1 cellular context compared by ENCODE assay signal in the genomic region with DNA sequence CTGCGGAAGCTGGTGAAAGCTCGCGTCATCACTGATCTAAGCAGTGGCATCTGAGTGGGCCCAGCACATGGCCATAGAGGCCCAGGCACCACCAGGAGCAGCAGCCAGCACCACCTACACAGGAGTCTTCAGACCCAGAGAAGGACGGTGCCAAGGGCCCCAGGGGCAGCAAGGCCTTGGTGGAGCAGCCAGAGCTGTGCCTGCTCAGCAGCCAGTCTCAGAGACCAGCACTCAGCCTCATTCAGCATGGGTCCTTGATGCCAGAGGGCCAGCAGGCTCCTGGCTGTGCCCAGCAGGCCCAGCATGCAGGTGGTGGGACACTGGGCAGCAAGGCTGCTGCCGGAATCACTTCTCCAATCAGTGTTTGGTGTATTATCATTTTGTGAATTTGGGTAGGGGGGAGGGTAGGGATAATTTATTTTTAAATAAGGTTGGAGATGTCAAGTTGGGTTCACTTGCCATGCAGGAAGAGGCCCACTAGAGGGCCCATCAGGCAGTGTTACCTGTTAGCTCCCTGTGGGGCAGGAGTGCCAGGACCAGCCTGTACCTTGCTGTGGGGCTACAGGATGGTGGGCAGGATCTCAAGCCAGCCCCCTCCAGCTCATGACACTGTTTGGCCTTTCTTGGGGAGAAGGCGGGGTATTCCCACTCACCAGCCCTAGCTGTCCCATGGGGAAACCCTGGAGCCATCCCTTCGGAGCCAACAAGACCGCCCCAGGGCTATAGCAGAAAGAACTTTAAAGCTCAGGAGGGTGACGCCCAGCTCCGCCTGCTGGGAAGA.
TF ChIP-seq lines count a peak whose summit lies in the region.

No MANE protein-coding gene starts in this region.

TF ChIP-seq in HepG2, 621 proteins besides CTCF, POLR2A, EP300 and RAD21:
- TF ChIP-seq ZBTB7A (CRISPR knock-in tag; IDR thresholded peaks at IDR 0.05) (no peak), TBX2 (CRISPR knock-in tag; IDR thresholded peaks at IDR 0.05; ENCODE audit: borderline replicate concordance) (0 out of 2 replicates have a peak, but pooled peaks have one; percentile 24), SMC3 (IDR thresholded peaks at IDR 0.05; ENCODE audit: low read length) (peak; percentile 29; the same call in 1 of the 2 replicates)
